In genomic region chr11:119126675-119127268, GRCh38 we compare ENCODE assay signal across 1 cellular context.
TF ChIP-seq lines count a peak whose summit lies in the region.

No MANE protein-coding gene starts in this region.

TF ChIP-seq in WTC11, 78 proteins besides CTCF, POLR2A, EP300 and RAD21 (continued from another document):
- TF ChIP-seq ARID4B (CRISPR knock-in tag; IDR thresholded peaks at IDR 0.05; ENCODE audit: borderline replicate concordance): no peak
- TF ChIP-seq SP1 (CRISPR knock-in tag; conservative IDR thresholded peaks at IDR 0.05): no peak
- no peak for TF ChIP-seq KAT7 (CRISPR knock-in tag; IDR thresholded peaks at IDR 0.05; ENCODE audit: borderline replicate concordance)
- TF ChIP-seq E2F5 (CRISPR knock-in tag; IDR thresholded peaks at IDR 0.05): no peak
- TF ChIP-seq JAZF1 (CRISPR knock-in tag; IDR thresholded peaks at IDR 0.05): no peak
- no peak for TF ChIP-seq ZNF281 (CRISPR knock-in tag; IDR thresholded peaks at IDR 0.05)
